18 cellular contexts compared by ENCODE assay signal in the genomic region with DNA sequence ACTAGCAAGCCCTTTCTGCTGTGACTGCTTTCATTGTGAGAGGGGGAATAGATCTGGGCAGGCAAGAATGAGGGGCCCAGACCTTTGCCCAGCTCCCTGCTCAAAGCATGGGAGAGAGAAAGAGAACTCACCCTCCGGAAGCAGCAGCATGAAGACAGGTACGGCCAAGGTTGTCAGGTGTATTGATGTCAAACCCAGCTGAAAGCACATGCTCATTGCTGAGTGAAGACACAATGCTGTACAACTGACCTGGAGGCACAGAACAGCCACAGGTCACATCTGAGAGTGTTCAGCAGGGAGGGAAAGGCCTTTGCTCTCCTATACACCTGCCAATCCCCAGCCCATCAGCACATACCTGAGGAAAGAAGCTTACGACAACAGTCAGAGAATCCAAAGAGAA. TPM values are rescaled to one million over a fixed set of nuclear protein-coding genes. Genes with fewer than 3 reads are reported as not detected.
DNase-seq lines count a peak whose midpoint lies in the region; ATAC-seq and TF ChIP-seq lines count a peak whose summit lies in the region.
"Had no signal": no experiment of that assay in that cellular context is flagged by ENCODE, and none has a peak within 500 bp of the region (broad histone marks: within the 10 kb centered on the region; RNA-seq: fewer than 3 reads in every experiment).

No MANE protein-coding gene starts in this region.

- no peak overlapping the region for H2AFZ ChIP-seq in osteoblast (ENCODE audit: low read length)

- H3K36me3 Mint-ChIP-seq in activated T-cell treated with anti-CD3 and anti-CD28 coated beads, Interleukin-2, amount 50 U/mL, for 24 hours (ENCODE audit: low read depth): peaks cover 84% of the 10 kb centered on the region
- H3K36me3 Mint-ChIP-seq in activated T-cell treated with anti-CD3 and anti-CD28 coated beads, Interleukin-2, amount 50 U/mL, for 4 hours (ENCODE audit: insufficient read depth): peaks cover 40% of the 10 kb centered on the region
- peaks cover 41% of the 10 kb centered on the region for H3K36me3 Mint-ChIP-seq in endothelial cell (ENCODE audit: low read depth, unreplicated experiment)

- H3K4me2 ChIP-seq in osteoblast (ENCODE audit: insufficient read depth, low read length): no peak overlapping the region
- H3K4me2 ChIP-seq: BLaER1 treated with 17β-estradiol and CSF1 and Interleukin-3, amounts not matched to agents 10 nM and 100 nM had no signal

- peaks cover 18% of the 10 kb centered on the region for H3K4me1 ChIP-seq in osteoblast (ENCODE audit: insufficient read depth, low read length)

- H4K20me1 ChIP-seq in osteoblast (ENCODE audit: insufficient read depth, low read length): peaks cover 65% of the 10 kb centered on the region

- H3K27ac Mint-ChIP-seq in activated T-cell treated with anti-CD3 and anti-CD28 coated beads, Interleukin-2, amount 50 U/mL, for 24 hours: peak overlapping the region; percentile 26
- H3K27ac Mint-ChIP-seq in endothelial cell (ENCODE audit: unreplicated experiment): peak overlapping the region; percentile 18
- H3K27ac Mint-ChIP-seq: B cell; CD4-positive, alpha-beta T cell; CD8-positive, alpha-beta T cell had no signal

- no peak for DNase-seq in activated T-cell treated with anti-CD3 and anti-CD28 coated beads, Interleukin-2, amount 50 U/mL, for 24 hours
- no peak for DNase-seq in activated T-cell treated with anti-CD3 and anti-CD28 coated beads, Interleukin-2, amount 50 U/mL, for 4 hours
- DNase-seq in endothelial cell (ENCODE audit: low spot score): no peak
- DNase-seq in osteoblast (ENCODE audit: insufficient read length, low spot score, missing footprints): peak; percentile 50
- no peak for DNase-seq in AML-193 (lab: John Stamatoyannopoulos, UW)
- DNase-seq: 8988T; ACHN; Caco-2; Calu3; CD4-positive, alpha-beta T cell; CD8-positive, alpha-beta T cell; DMS79 treated with DMSO at 0.1 percent for 48 hours; GF-D8 had no signal

- no peak for TF ChIP-seq CTCF in endothelial cell (IDR thresholded peaks at IDR 0.05; ENCODE audit: unreplicated experiment)
- TF ChIP-seq CTCF in osteoblast (IDR thresholded peaks at IDR 0.05; ENCODE audit: extremely low read depth, low read depth, low read length): no peak

- H3K36me3 ChIP-seq in osteoblast (ENCODE audit: insufficient read depth, low read length): peaks cover 85% of the 10 kb centered on the region

- H3K79me2 ChIP-seq in osteoblast (ENCODE audit: insufficient read depth, low read length): peaks cover 70% of the 10 kb centered on the region

- ATAC-seq in activated T-cell treated with anti-CD3 and anti-CD28 coated beads, Interleukin-2, amount 50 U/mL, for 4 hours: no peak
- no peak for ATAC-seq in HG02571 (IDR thresholded peaks at IDR 0.05; ENCODE audit: unreplicated experiment)
- ATAC-seq: CD8-positive, alpha-beta T cell had no signal

- H3K9me3 ChIP-seq in osteoblast (ENCODE audit: low read depth, low read length): no peaks in the 10 kb centered on the region
- H3K9me3 ChIP-seq: BLaER1 treated with 17β-estradiol and CSF1 and Interleukin-3, amounts not matched to agents 10 nM and 100 nM; Caco-2 had no signal

- H3K27me3 Mint-ChIP-seq in activated T-cell treated with anti-CD3 and anti-CD28 coated beads, Interleukin-2, amount 50 U/mL, for 24 hours: no peaks in the 10 kb centered on the region
- no peaks in the 10 kb centered on the region for H3K27me3 Mint-ChIP-seq in activated T-cell treated with anti-CD3 and anti-CD28 coated beads, Interleukin-2, amount 50 U/mL, for 4 hours (ENCODE audit: low read depth)
- H3K27me3 Mint-ChIP-seq in endothelial cell (ENCODE audit: unreplicated experiment): peaks cover 7% of the 10 kb centered on the region
- H3K27me3 Mint-ChIP-seq: B cell; CD4-positive, alpha-beta T cell had no signal

- H3K9me3 Mint-ChIP-seq in activated T-cell treated with anti-CD3 and anti-CD28 coated beads, Interleukin-2, amount 50 U/mL, for 24 hours: no peaks in the 10 kb centered on the region
- H3K9me3 Mint-ChIP-seq in activated T-cell treated with anti-CD3 and anti-CD28 coated beads, Interleukin-2, amount 50 U/mL, for 4 hours: no peaks in the 10 kb centered on the region
- H3K9me3 Mint-ChIP-seq in endothelial cell (ENCODE audit: unreplicated experiment): no peaks in the 10 kb centered on the region
- H3K9me3 Mint-ChIP-seq: CD4-positive, alpha-beta T cell; CD8-positive, alpha-beta T cell had no signal

- peaks cover 14% of the 10 kb centered on the region for H3K4me1 Mint-ChIP-seq in activated T-cell treated with anti-CD3 and anti-CD28 coated beads, Interleukin-2, amount 50 U/mL, for 24 hours (ENCODE audit: low read depth)
- H3K4me1 Mint-ChIP-seq in activated T-cell treated with anti-CD3 and anti-CD28 coated beads, Interleukin-2, amount 50 U/mL, for 4 hours (ENCODE audit: low read depth): peaks cover 18% of the 10 kb centered on the region
- H3K4me1 Mint-ChIP-seq in endothelial cell (ENCODE audit: unreplicated experiment): peaks cover 8% of the 10 kb centered on the region

- no peak overlapping the region for H3K27ac ChIP-seq in osteoblast (ENCODE audit: low read depth, low read length)
- H3K27ac ChIP-seq: BLaER1 treated with 17β-estradiol and CSF1 and Interleukin-3, amounts not matched to agents 10 nM and 100 nM; C4-2B had no signal

- no peak overlapping the region for H3K4me3 ChIP-seq in osteoblast (ENCODE audit: insufficient read depth, low read length)
- H3K4me3 ChIP-seq: BLaER1 treated with 17β-estradiol and CSF1 and Interleukin-3, amounts not matched to agents 10 nM and 100 nM had no signal

- H3K27me3 ChIP-seq in osteoblast (ENCODE audit: insufficient read depth, low read length): no peaks in the 10 kb centered on the region
- H3K27me3 ChIP-seq: BLaER1 treated with 17β-estradiol and CSF1 and Interleukin-3, amounts not matched to agents 10 nM and 100 nM had no signal

- no peak overlapping the region for H3K4me3 Mint-ChIP-seq in activated T-cell treated with anti-CD3 and anti-CD28 coated beads, Interleukin-2, amount 50 U/mL, for 24 hours
- no peak overlapping the region for H3K4me3 Mint-ChIP-seq in activated T-cell treated with anti-CD3 and anti-CD28 coated beads, Interleukin-2, amount 50 U/mL, for 4 hours
- peak overlapping the region; percentile 47 for H3K4me3 Mint-ChIP-seq in endothelial cell (ENCODE audit: unreplicated experiment)
- H3K4me3 Mint-ChIP-seq: B cell; CD4-positive, alpha-beta T cell; CD8-positive, alpha-beta T cell had no signal

RNA-seq across cellular contexts. Expression of a gene that starts 5.5 kb away (rescaled TPM):
- 10 to 100 TPM; 60.8 to 70.3 (median 67.5) TPM for total RNA-seq in activated T-cell treated with anti-CD3 and anti-CD28 coated beads, Interleukin-2, amount 50 U/mL, for 4 hours
- total RNA-seq in endothelial cell (ENCODE audit: unreplicated experiment): 48.5 TPM
- 17.7 and 18.8 TPM in 2 replicates for total RNA-seq in osteoblast

RNA-seq across cellular contexts. Expression of a gene that starts 14.1 kb away (rescaled TPM):
- total RNA-seq in activated T-cell treated with anti-CD3 and anti-CD28 coated beads, Interleukin-2, amount 50 U/mL, for 4 hours: 10 to 100 TPM; 11.1 to 13.7 (median 11.5) TPM
- 20.3 TPM for total RNA-seq in endothelial cell (ENCODE audit: unreplicated experiment)
- total RNA-seq in osteoblast: 10.1 and 14.4 TPM in 2 replicates

RNA-seq across cellular contexts. Expression of a gene that starts 22.8 kb away (rescaled TPM):
- under 1 TPM; 0.53 to 0.84 (median 0.79) TPM for total RNA-seq in activated T-cell treated with anti-CD3 and anti-CD28 coated beads, Interleukin-2, amount 50 U/mL, for 4 hours
- not detected for total RNA-seq in endothelial cell (ENCODE audit: unreplicated experiment)
- total RNA-seq in osteoblast: not detected in 2 replicates
- total RNA-seq: A673; Calu3; CD8-positive, alpha-beta T cell had no signal

RNA-seq across cellular contexts. Expression of a gene that starts 28.5 kb away (rescaled TPM):
- total RNA-seq in activated T-cell treated with anti-CD3 and anti-CD28 coated beads, Interleukin-2, amount 50 U/mL, for 4 hours: 100 to 1,000 TPM in 1 of 3 donors, 10 to 100 TPM in 2; 92.7 to 103 (median 98.9) TPM
- 19.8 TPM for total RNA-seq in endothelial cell (ENCODE audit: unreplicated experiment)
- total RNA-seq in osteoblast: 26.8 and 27.4 TPM in 2 replicates

RNA-seq across cellular contexts. Expression of a gene that starts 30.9 kb away (rescaled TPM):
- 10 to 100 TPM; 39.3 to 45.6 (median 40.1) TPM for total RNA-seq in activated T-cell treated with anti-CD3 and anti-CD28 coated beads, Interleukin-2, amount 50 U/mL, for 4 hours
- total RNA-seq in endothelial cell (ENCODE audit: unreplicated experiment): 55.5 TPM
- total RNA-seq in osteoblast: 155 and 159 TPM in 2 replicates
